ENCODE assay signal across 1 cellular context in the genomic region with DNA sequence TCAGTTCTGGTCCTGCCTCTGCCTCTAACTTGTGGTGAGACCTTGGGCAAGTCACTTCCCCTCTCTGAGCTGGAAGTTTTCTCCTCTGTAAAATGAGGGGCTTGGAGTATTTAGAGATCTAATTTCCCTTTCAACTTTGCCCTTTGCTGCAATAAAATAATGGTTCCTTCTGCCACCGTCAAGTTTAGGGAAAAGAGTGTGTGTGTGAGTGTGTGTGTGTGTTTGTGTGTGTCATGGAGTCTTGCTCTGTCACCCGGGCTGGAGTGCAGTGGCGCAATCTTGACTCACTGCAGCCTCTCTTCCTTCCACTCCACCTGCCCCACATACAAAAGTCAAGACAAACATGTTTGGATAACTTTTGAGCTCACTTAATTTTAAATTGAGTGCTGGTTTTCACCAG.
TF ChIP-seq lines count a peak whose summit lies in the region.

No MANE protein-coding gene starts in this region.

TF ChIP-seq in HepG2, 621 proteins besides CTCF, POLR2A, EP300 and RAD21 (continued from another document and continues in another):
- TF ChIP-seq ZNF350 (CRISPR knock-in tag; IDR thresholded peaks at IDR 0.05; ENCODE audit: borderline replicate concordance, low read depth) (0 out of 2 replicates have a peak, but pooled peaks have one; percentile 45), ZNF614 (CRISPR knock-in tag; IDR thresholded peaks at IDR 0.05; ENCODE audit: borderline replicate concordance) (no peak), TRIM22 (IDR thresholded peaks at IDR 0.05) (no peak), RXRB (CRISPR knock-in tag; IDR thresholded peaks at IDR 0.05; ENCODE audit: borderline replicate concordance) (no peak), ZNF615 (CRISPR knock-in tag; IDR thresholded peaks at IDR 0.05; ENCODE audit: borderline replicate concordance) (no peak), ZNF530 (CRISPR knock-in tag; IDR thresholded peaks at IDR 0.05; ENCODE audit: low read depth) (no peak), EEA1 (CRISPR knock-in tag; IDR thresholded peaks at IDR 0.05; ENCODE audit: borderline replicate concordance) (no peak), ZNF7 (CRISPR knock-in tag; IDR thresholded peaks at IDR 0.05) (no peak), ZNF558 (CRISPR knock-in tag; IDR thresholded peaks at IDR 0.05; ENCODE audit: borderline replicate concordance) (no peak), CEBPB (IDR thresholded peaks at IDR 0.05; ENCODE audit: borderline replicate concordance, low read depth, low read length) (peak; percentile 82; the same call in 1 of the 2 replicates), MBNL3 (CRISPR knock-in tag; conservative IDR thresholded peaks at IDR 0.05) (no peak), BCL6 (CRISPR knock-in tag; IDR thresholded peaks at IDR 0.05) (no peak), ZMAT3 (CRISPR knock-in tag; conservative IDR thresholded peaks at IDR 0.05) (no peak), ZNF326 (CRISPR knock-in tag; IDR thresholded peaks at IDR 0.05; ENCODE audit: borderline replicate concordance) (no peak), ZNF567 (CRISPR knock-in tag; IDR thresholded peaks at IDR 0.05; ENCODE audit: borderline replicate concordance) (peak; percentile 63; the same call in 1 of the 2 replicates), NFIC (IDR thresholded peaks at IDR 0.05; ENCODE audit: low read length) (0 out of 2 replicates have a peak, but pooled peaks have one; percentile 31), EZH2 (conservative IDR thresholded peaks at IDR 0.05; ENCODE audit: low read depth, low read length) (no peak), ZNF354B (CRISPR knock-in tag; IDR thresholded peaks at IDR 0.05) (no peak), ZNF430 (CRISPR knock-in tag; IDR thresholded peaks at IDR 0.05) (no peak), BCL3 (CRISPR knock-in tag; IDR thresholded peaks at IDR 0.05) (no peak), ZNF24 (IDR thresholded peaks at IDR 0.05) (no peak), ZNF709 (CRISPR knock-in tag; IDR thresholded peaks at IDR 0.05) (no peak), SOX6 (IDR thresholded peaks at IDR 0.05) (no peak), SOX6 (CRISPR knock-in tag; IDR thresholded peaks at IDR 0.05) (peak; percentile 67), HNRNPK (IDR thresholded peaks at IDR 0.05; ENCODE audit: low read depth, low read length, poor library complexity, severe bottlenecking) (no peak), ZMYM3 (CRISPR knock-in tag; IDR thresholded peaks at IDR 0.05) (peak; percentile 94), SP4 (CRISPR knock-in tag; IDR thresholded peaks at IDR 0.05) (no peak), ZNF660 (CRISPR knock-in tag; IDR thresholded peaks at IDR 0.05; ENCODE audit: borderline replicate concordance, low read depth) (no peak), AGO2 (optimal IDR thresholded peaks at IDR 0.05; ENCODE audit: low read depth, low read length) (no peak), HOXA3 (CRISPR knock-in tag; IDR thresholded peaks at IDR 0.05) (peak; percentile 67; the same call in 1 of the 2 replicates), SNRNP70 (IDR thresholded peaks at IDR 0.05; ENCODE audit: low read depth, low read length) (no peak), ZNF749 (CRISPR knock-in tag; IDR thresholded peaks at IDR 0.05; ENCODE audit: borderline replicate concordance) (no peak), TEAD2 (CRISPR knock-in tag; IDR thresholded peaks at IDR 0.05) (no peak), MXD3 (CRISPR knock-in tag; IDR thresholded peaks at IDR 0.05) (no peak), JARID2 (CRISPR knock-in tag; IDR thresholded peaks at IDR 0.05; ENCODE audit: insufficient replicate concordance) (no peak), ZNF724P (CRISPR knock-in tag; IDR thresholded peaks at IDR 0.05; ENCODE audit: borderline replicate concordance) (no peak), E2F1 (CRISPR knock-in tag; IDR thresholded peaks at IDR 0.05) (no peak), MED13 (CRISPR knock-in tag; IDR thresholded peaks at IDR 0.05) (no peak), ZBTB1 (CRISPR knock-in tag; IDR thresholded peaks at IDR 0.05; ENCODE audit: borderline replicate concordance) (no peak), MAZ (IDR thresholded peaks at IDR 0.05; ENCODE audit: borderline replicate concordance, low read depth, low read length) (no peak), MAZ (CRISPR knock-in tag; IDR thresholded peaks at IDR 0.05; ENCODE audit: low read depth) (0 out of 2 replicates have a peak, but pooled peaks have one; percentile 45), ZNF776 (CRISPR knock-in tag; IDR thresholded peaks at IDR 0.05) (no peak), ISX (CRISPR knock-in tag; conservative IDR thresholded peaks at IDR 0.05) (no peak), TARDBP (CRISPR knock-in tag; IDR thresholded peaks at IDR 0.05) (no peak; the same call in 1 of the 2 replicates), PCBP1 (IDR thresholded peaks at IDR 0.05; ENCODE audit: borderline replicate concordance, low read depth, low read length) (no peak), MTA3 (CRISPR knock-in tag; IDR thresholded peaks at IDR 0.05) (no peak), ZBTB34 (CRISPR knock-in tag; IDR thresholded peaks at IDR 0.05) (no peak), HMG20A (CRISPR knock-in tag; IDR thresholded peaks at IDR 0.05; ENCODE audit: borderline replicate concordance) (no peak), RNF2 (conservative IDR thresholded peaks at IDR 0.05; ENCODE audit: low read depth) (no peak)
- TF ChIP-seq, protein P1, sequence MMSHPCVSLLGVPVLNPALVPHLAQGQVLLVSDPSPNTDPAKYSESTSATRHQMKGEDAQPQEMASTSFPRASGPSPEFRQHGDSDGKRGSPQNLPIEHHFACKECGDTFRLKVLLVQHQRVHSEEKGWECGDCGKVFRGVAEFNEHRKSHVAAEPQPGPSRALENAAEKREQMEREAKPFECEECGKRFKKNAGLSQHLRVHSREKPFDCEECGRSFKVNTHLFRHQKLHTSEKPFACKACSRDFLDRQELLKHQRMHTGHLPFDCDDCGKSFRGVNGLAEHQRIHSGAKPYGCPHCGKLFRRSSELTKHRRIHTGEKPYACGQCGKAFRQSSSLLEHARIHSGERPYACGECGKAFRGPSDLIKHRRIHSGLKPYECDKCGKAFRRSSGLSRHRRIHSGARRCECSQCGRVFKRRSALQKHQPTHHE (CRISPR knock-in tag; IDR thresholded peaks at IDR 0.05; ENCODE audit: borderline replicate concordance) = no peak
- TF ChIP-seq, protein P2, sequence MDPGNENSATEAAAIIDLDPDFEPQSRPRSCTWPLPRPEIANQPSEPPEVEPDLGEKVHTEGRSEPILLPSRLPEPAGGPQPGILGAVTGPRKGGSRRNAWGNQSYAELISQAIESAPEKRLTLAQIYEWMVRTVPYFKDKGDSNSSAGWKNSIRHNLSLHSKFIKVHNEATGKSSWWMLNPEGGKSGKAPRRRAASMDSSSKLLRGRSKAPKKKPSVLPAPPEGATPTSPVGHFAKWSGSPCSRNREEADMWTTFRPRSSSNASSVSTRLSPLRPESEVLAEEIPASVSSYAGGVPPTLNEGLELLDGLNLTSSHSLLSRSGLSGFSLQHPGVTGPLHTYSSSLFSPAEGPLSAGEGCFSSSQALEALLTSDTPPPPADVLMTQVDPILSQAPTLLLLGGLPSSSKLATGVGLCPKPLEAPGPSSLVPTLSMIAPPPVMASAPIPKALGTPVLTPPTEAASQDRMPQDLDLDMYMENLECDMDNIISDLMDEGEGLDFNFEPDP (CRISPR knock-in tag; conservative IDR thresholded peaks at IDR 0.05) = no peak
- TF ChIP-seq, protein P3, sequence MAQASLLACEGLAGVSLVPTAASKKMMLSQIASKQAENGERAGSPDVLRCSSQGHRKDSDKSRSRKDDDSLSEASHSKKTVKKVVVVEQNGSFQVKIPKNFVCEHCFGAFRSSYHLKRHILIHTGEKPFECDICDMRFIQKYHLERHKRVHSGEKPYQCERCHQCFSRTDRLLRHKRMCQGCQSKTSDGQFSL (CRISPR knock-in tag; IDR thresholded peaks at IDR 0.05) = no peak
- TF ChIP-seq, protein P4, sequence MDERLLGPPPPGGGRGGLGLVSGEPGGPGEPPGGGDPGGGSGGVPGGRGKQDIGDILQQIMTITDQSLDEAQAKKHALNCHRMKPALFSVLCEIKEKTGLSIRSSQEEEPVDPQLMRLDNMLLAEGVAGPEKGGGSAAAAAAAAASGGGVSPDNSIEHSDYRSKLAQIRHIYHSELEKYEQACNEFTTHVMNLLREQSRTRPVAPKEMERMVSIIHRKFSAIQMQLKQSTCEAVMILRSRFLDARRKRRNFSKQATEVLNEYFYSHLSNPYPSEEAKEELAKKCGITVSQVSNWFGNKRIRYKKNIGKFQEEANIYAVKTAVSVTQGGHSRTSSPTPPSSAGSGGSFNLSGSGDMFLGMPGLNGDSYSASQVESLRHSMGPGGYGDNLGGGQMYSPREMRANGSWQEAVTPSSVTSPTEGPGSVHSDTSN (CRISPR knock-in tag; IDR thresholded peaks at IDR 0.05) = 0 out of 2 replicates have a peak, but pooled peaks have one; percentile 34
- TF ChIP-seq, protein P5, sequence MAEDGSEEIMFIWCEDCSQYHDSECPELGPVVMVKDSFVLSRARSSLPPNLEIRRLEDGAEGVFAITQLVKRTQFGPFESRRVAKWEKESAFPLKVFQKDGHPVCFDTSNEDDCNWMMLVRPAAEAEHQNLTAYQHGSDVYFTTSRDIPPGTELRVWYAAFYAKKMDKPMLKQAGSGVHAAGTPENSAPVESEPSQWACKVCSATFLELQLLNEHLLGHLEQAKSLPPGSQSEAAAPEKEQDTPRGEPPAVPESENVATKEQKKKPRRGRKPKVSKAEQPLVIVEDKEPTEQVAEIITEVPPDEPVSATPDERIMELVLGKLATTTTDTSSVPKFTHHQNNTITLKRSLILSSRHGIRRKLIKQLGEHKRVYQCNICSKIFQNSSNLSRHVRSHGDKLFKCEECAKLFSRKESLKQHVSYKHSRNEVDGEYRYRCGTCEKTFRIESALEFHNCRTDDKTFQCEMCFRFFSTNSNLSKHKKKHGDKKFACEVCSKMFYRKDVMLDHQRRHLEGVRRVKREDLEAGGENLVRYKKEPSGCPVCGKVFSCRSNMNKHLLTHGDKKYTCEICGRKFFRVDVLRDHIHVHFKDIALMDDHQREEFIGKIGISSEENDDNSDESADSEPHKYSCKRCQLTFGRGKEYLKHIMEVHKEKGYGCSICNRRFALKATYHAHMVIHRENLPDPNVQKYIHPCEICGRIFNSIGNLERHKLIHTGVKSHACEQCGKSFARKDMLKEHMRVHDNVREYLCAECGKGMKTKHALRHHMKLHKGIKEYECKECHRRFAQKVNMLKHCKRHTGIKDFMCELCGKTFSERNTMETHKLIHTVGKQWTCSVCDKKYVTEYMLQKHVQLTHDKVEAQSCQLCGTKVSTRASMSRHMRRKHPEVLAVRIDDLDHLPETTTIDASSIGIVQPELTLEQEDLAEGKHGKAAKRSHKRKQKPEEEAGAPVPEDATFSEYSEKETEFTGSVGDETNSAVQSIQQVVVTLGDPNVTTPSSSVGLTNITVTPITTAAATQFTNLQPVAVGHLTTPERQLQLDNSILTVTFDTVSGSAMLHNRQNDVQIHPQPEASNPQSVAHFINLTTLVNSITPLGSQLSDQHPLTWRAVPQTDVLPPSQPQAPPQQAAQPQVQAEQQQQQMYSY (CRISPR knock-in tag; IDR thresholded peaks at IDR 0.05) = no peak
- TF ChIP-seq, protein P6, sequence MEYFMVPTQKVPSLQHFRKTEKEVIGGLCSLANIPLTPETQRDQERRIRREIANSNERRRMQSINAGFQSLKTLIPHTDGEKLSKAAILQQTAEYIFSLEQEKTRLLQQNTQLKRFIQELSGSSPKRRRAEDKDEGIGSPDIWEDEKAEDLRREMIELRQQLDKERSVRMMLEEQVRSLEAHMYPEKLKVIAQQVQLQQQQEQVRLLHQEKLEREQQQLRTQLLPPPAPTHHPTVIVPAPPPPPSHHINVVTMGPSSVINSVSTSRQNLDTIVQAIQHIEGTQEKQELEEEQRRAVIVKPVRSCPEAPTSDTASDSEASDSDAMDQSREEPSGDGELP (IDR thresholded peaks at IDR 0.05; ENCODE audit: borderline replicate concordance, low read depth) = no peak
- TF ChIP-seq, protein P7, sequence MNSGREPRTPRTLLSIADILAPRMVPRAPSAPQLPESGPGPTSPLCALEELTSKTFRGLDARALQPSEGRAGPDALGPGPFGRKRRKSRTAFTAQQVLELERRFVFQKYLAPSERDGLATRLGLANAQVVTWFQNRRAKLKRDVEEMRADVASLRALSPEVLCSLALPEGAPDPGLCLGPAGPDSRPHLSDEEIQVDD (CRISPR knock-in tag; IDR thresholded peaks at IDR 0.05; ENCODE audit: borderline replicate concordance) = no peak
